Comparison of ENCODE assay signal across 23 cellular contexts in genomic region chr2:68108116-68108515, GRCh38. TPM values are rescaled to one million over a fixed set of nuclear protein-coding genes. Genes with fewer than 3 reads are reported as not detected.
DNase-seq lines count a peak whose midpoint lies in the region; ATAC-seq and TF ChIP-seq lines count a peak whose summit lies in the region.
"Had no signal": no experiment of that assay in that cellular context is flagged by ENCODE, and none has a peak within 500 bp of the region (broad histone marks: within the 10 kb centered on the region; RNA-seq: fewer than 3 reads in every experiment).

No MANE protein-coding gene starts in this region.

- no peak overlapping the region for H3K27ac ChIP-seq in lung (ENCODE audit: low read depth in 1 of 2, low read length in 1 of 2)
- H3K27ac ChIP-seq: GM23248, SK-N-MC had no signal

- H3K4me1 Mint-ChIP-seq in nephron progenitor cell, result peaks cover 4% of the 10 kb centered on the region
- H3K4me1 Mint-ChIP-seq: CD4-positive, CD25-positive, alpha-beta regulatory T cell had no signal

- no peaks in the 10 kb centered on the region for H3K9me3 ChIP-seq in lung (ENCODE audit: control insufficient read depth in 2 of 2, insufficient read depth in 1 of 2, low read length in 1 of 2)
- H3K9me3 ChIP-seq: HAP-1 had no signal

- H3K4me1 ChIP-seq in lung (ENCODE audit: control insufficient read depth in 2 of 2, insufficient read depth in 2 of 2, low read length in 2 of 2), result no peaks in the 10 kb centered on the region
- H3K4me1 ChIP-seq: HAP-1 had no signal

- DNase-seq in CD1c-positive myeloid dendritic cell (ENCODE audit: extremely low spot score), result peak; percentile 41
- peak; percentile 15 for DNase-seq in NB4 (ENCODE audit: low read depth)
- DNase-seq in SKM-1 treated with dmso at 0.1 percent for 144 hours (lab: John Stamatoyannopoulos, UW; ENCODE audit: unreplicated experiment), result peak; percentile 64
- no peak for DNase-seq in lung (ENCODE audit: low spot score)
- no peak for DNase-seq in nephron progenitor cell
- DNase-seq in cerebellum (ENCODE audit: low spot score), result no peak
- DNase-seq in pons (ENCODE audit: low spot score), result no peak
- DNase-seq: CD4-positive, CD25-positive, alpha-beta regulatory T cell; COR-L47; DMS79; GM23248; Karpas-422; NCI-H1092 treated with DMSO at 0.1 percent for 48 hours; NCI-H2029 treated with DMSO at 0.1 percent for 48 hours; NCI-H226; NCI-H510A treated with DMSO at 0.1 percent for 48 hours; NCI-H748 treated with DMSO at 0.1 percent for 48 hours had no signal

- no peak for TF ChIP-seq POLR2A in NB4 (IDR thresholded peaks at IDR 0.05; ENCODE audit: extremely low read depth, insufficient read length)

- H3K36me3 ChIP-seq in lung (ENCODE audit: control insufficient read depth in 2 of 2, insufficient read depth in 2 of 2, low read length in 2 of 2), result no peaks in the 10 kb centered on the region
- H3K36me3 ChIP-seq: HAP-1 had no signal

- H3K4me3 ChIP-seq in NB4 (ENCODE audit: low read depth, low read length), result no peak overlapping the region
- H3K4me3 ChIP-seq in lung, result no peak overlapping the region
- H3K4me3 ChIP-seq: GM12878, GM23248, HAP-1, SK-N-MC had no signal

- peak; percentile 53 for ATAC-seq in lung (ENCODE audit: insufficient read depth, low FRiP score)
- no peak for ATAC-seq in GM21619 (IDR thresholded peaks at IDR 0.05; ENCODE audit: unreplicated experiment)
- ATAC-seq: GM12878, Right ventricle myocardium inferior had no signal

- H3K27me3 Mint-ChIP-seq in nephron progenitor cell (ENCODE audit: low read depth, poor library complexity), result peaks cover 7% of the 10 kb centered on the region
- H3K27me3 Mint-ChIP-seq: B cell; CD4-positive, CD25-positive, alpha-beta regulatory T cell had no signal

- TF ChIP-seq CTCF in NB4 (IDR thresholded peaks at IDR 0.05; ENCODE audit: low read depth, low read length) (no peak), lung (IDR thresholded peaks at IDR 0.05; ENCODE audit: control extremely low read depth, extremely low read depth) (no peak), nephron progenitor cell (IDR thresholded peaks at IDR 0.05) (no peak)

- peaks cover 12% of the 10 kb centered on the region for H3K36me3 Mint-ChIP-seq in nephron progenitor cell (ENCODE audit: low read depth)

- no peaks in the 10 kb centered on the region for H3K27me3 ChIP-seq in lung (ENCODE audit: control insufficient read depth, insufficient read depth)

- peaks cover 21% of the 10 kb centered on the region for H3K9me3 Mint-ChIP-seq in nephron progenitor cell

- 40 to 76% methylated on average over 3 of the region's 3 CpGs for WGBS in lung, 2 donors

- H3K4me3 Mint-ChIP-seq in nephron progenitor cell, result no peak overlapping the region
- H3K4me3 Mint-ChIP-seq: B cell; CD4-positive, CD25-positive, alpha-beta regulatory T cell had no signal

- no peak overlapping the region for H3K27ac Mint-ChIP-seq in nephron progenitor cell
- H3K27ac Mint-ChIP-seq: B cell; CD4-positive, CD25-positive, alpha-beta regulatory T cell had no signal

RNA-seq across cellular contexts. Expression of gene C1D, which starts 45.3 kb away (rescaled TPM):
- total RNA-seq in lung (10 to 100 TPM; 16.5 to 35.7 TPM), cerebellum (21.9 TPM)
- 10 to 100 TPM; 12.9 to 38.3 TPM for polyA plus RNA-seq in lung

RNA-seq across cellular contexts. Expression of gene PNO1, which starts 49.6 kb away (rescaled TPM):
- total RNA-seq in lung, result 10 to 100 TPM in 1 of 2 donors, 1 to 10 TPM in 1; 7.8 to 13.3 TPM
- polyA plus RNA-seq in lung, result 10 to 100 TPM in 1 of 2 donors, 1 to 10 TPM in 1; 8.2 to 19.4 TPM
- 8.4 TPM for total RNA-seq in cerebellum

Comparison
In these comparisons a context has a peak if more than half of its experiments do, and no peak if none do; other contexts are left out.
1. DNase-seq: peak in CD1c-positive myeloid dendritic cell (single experiment), NB4 (single experiment) and SKM-1 treated with dmso at 0.1 percent for 144 hours (single experiment); none in lung (single experiment), nephron progenitor cell (single experiment), cerebellum (single experiment) and pons (single experiment).